In genomic region chr17:39767147-39767546, GRCh38 we compare ENCODE assay signal across 20 cellular contexts. TPM values are rescaled to one million over a fixed set of nuclear protein-coding genes. Genes with fewer than 3 reads are reported as not detected.
DNase-seq lines count a peak whose midpoint lies in the region; ATAC-seq, FAIRE-seq and TF ChIP-seq lines count a peak whose summit lies in the region.
"Had no signal": no experiment of that assay in that cellular context is flagged by ENCODE, and none has a peak within 500 bp of the region (broad histone marks: within the 10 kb centered on the region; RNA-seq: fewer than 3 reads in every experiment).

No MANE protein-coding gene starts in this region.

- peak; percentile 40 for ATAC-seq in HG02885 (IDR thresholded peaks at IDR 0.05; ENCODE audit: poor library complexity, unreplicated experiment)
- peak; percentile 9 for ATAC-seq in stimulated activated memory B cell treated with anti-CD40 and anti-IgM and Interleukin-4, amounts not matched to agents 10 μg/mL and 1 μg/mL and 100 μg/mL, for 72 hours

- TF ChIP-seq CTCF in osteoblast (IDR thresholded peaks at IDR 0.05; ENCODE audit: extremely low read depth, low read depth, low read length), result no peak

- no peaks in the 10 kb centered on the region for H4K20me1 ChIP-seq in osteoblast (ENCODE audit: insufficient read depth, low read length)

- H3K27ac Mint-ChIP-seq in activated naive CD8-positive, alpha-beta T cell, result peak overlapping the region; percentile 97
- H3K27ac Mint-ChIP-seq in stimulated activated memory B cell treated with anti-CD40 and anti-IgM and Interleukin-4, amounts not matched to agents 10 μg/mL and 1 μg/mL and 100 μg/mL, for 72 hours, result peak overlapping the region; percentile 86
- H3K27ac Mint-ChIP-seq: nephron had no signal

- H3K9me3 ChIP-seq in osteoblast (ENCODE audit: low read depth, low read length), result peaks cover 2% of the 10 kb centered on the region
- H3K9me3 ChIP-seq: tibial artery had no signal

- peaks cover 92% of the 10 kb centered on the region for H3K4me1 Mint-ChIP-seq in activated naive CD8-positive, alpha-beta T cell (ENCODE audit: low read depth)
- peaks cover 77% of the 10 kb centered on the region for H3K4me1 Mint-ChIP-seq in stimulated activated memory B cell treated with anti-CD40 and anti-IgM and Interleukin-4, amounts not matched to agents 10 μg/mL and 1 μg/mL and 100 μg/mL, for 72 hours

- DNase-seq in activated CD8-positive, alpha-beta memory T cell treated with anti-CD3 and anti-CD28 coated beads for 24 hours, result peak; percentile 70
- no peak for DNase-seq in activated CD8-positive, alpha-beta memory T cell treated with anti-CD3 and anti-CD28 coated beads, Interleukin-2, amount 50 U/mL, for 48 hours
- no peak for DNase-seq in osteoblast (ENCODE audit: insufficient read length, low spot score, missing footprints)
- no peak for DNase-seq in urothelium cell line (ENCODE audit: low spot score)
- DNase-seq in DMS79 treated with DMSO at 0.1 percent for 48 hours (lab: John Stamatoyannopoulos, UW), result no peak
- DNase-seq: activated CD4-positive, alpha-beta T cell treated with anti-CD3 and anti-CD28 coated beads for 4 hours; activated naive CD4-positive, alpha-beta T cell treated with Interleukin-2 at 50 U/mL for 16 hours; effector CD8-positive, alpha-beta T cell; GM23248; NCI-H1092 treated with DMSO at 0.1 percent for 48 hours; NCI-H2171; NCI-H82; tibial artery had no signal

- no peak overlapping the region for H3K4me2 ChIP-seq in osteoblast (ENCODE audit: insufficient read depth, low read length)

- H2AFZ ChIP-seq in osteoblast (ENCODE audit: low read length), result no peak overlapping the region
- H2AFZ ChIP-seq: GM23248 had no signal

- H3K9me3 Mint-ChIP-seq in activated naive CD8-positive, alpha-beta T cell (ENCODE audit: low read depth), result no peaks in the 10 kb centered on the region
- H3K9me3 Mint-ChIP-seq in stimulated activated memory B cell treated with anti-CD40 and anti-IgM and Interleukin-4, amounts not matched to agents 10 μg/mL and 1 μg/mL and 100 μg/mL, for 72 hours, result no peaks in the 10 kb centered on the region
- H3K9me3 Mint-ChIP-seq: nephron had no signal

- H3K36me3 Mint-ChIP-seq in activated naive CD8-positive, alpha-beta T cell, result peaks cover 46% of the 10 kb centered on the region
- peaks cover 69% of the 10 kb centered on the region for H3K36me3 Mint-ChIP-seq in stimulated activated memory B cell treated with anti-CD40 and anti-IgM and Interleukin-4, amounts not matched to agents 10 μg/mL and 1 μg/mL and 100 μg/mL, for 72 hours

- no peaks in the 10 kb centered on the region for H3K79me2 ChIP-seq in osteoblast (ENCODE audit: insufficient read depth, low read length)

- no peaks in the 10 kb centered on the region for H3K27me3 Mint-ChIP-seq in activated naive CD8-positive, alpha-beta T cell
- H3K27me3 Mint-ChIP-seq in stimulated activated memory B cell treated with anti-CD40 and anti-IgM and Interleukin-4, amounts not matched to agents 10 μg/mL and 1 μg/mL and 100 μg/mL, for 72 hours, result no peaks in the 10 kb centered on the region

- no peaks in the 10 kb centered on the region for H3K36me3 ChIP-seq in osteoblast (ENCODE audit: insufficient read depth, low read length)
- H3K36me3 ChIP-seq: tibial artery had no signal

- no peak overlapping the region for H3K27ac ChIP-seq in osteoblast (ENCODE audit: low read depth, low read length)
- H3K27ac ChIP-seq: GM23248, RWPE1, tibial artery had no signal

- H3K4me3 ChIP-seq in osteoblast (ENCODE audit: insufficient read depth, low read length), result no peak overlapping the region
- H3K4me3 ChIP-seq: GM23248, tibial artery had no signal

- no peaks in the 10 kb centered on the region for H3K4me1 ChIP-seq in osteoblast (ENCODE audit: insufficient read depth, low read length)
- H3K4me1 ChIP-seq: tibial artery had no signal

- FAIRE-seq in urothelium cell line (lab: Jason Lieb, UNC), result no peak
- FAIRE-seq: D721Med had no signal

- peak overlapping the region; percentile 70 for H3K4me3 Mint-ChIP-seq in activated naive CD8-positive, alpha-beta T cell
- H3K4me3 Mint-ChIP-seq in stimulated activated memory B cell treated with anti-CD40 and anti-IgM and Interleukin-4, amounts not matched to agents 10 μg/mL and 1 μg/mL and 100 μg/mL, for 72 hours, result peak overlapping the region; percentile 24
- H3K4me3 Mint-ChIP-seq: nephron had no signal

- H3K27me3 ChIP-seq in osteoblast (ENCODE audit: insufficient read depth, low read length), result peaks cover 41% of the 10 kb centered on the region

RNA-seq across cellular contexts. Expression of gene GRB7, which starts 29.4 kb away (rescaled TPM):
- total RNA-seq in osteoblast, result under 0.01 and 0.29 TPM in 2 replicates
- total RNA-seq: GM23248, pulmonary artery endothelial cell had no signal

RNA-seq across cellular contexts. Expression of gene MIEN1, which starts 36.8 kb away (rescaled TPM):
- total RNA-seq in osteoblast, result 14.8 and 16.5 TPM in 2 replicates
